In the genomic region with DNA sequence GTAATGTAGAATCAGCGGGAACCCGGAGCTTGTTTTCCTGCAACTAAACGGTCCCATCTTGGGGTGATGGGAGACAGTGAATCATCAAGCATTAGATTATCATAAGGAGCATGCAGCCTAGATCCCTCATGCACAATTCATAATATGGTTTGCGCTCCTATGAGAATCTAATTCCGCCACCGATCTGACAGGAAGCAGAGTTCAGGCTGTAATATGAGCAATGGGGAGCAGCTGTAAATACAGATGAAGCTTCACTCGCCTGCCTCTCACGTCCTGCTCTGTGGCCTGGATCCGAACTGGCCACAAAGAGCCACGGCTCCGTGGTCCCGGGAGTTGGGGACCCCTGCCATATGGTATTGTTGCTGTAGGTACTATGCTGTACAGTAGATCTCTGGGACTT, we compare ENCODE assay signal across 2 cellular contexts.
TF ChIP-seq lines count a peak whose summit lies in the region.

No MANE protein-coding gene starts in this region.

TF ChIP-seq in SK-N-SH, 30 proteins besides CTCF, POLR2A, EP300 and RAD21 (continued from another document):
- TF ChIP-seq USF2 (IDR thresholded peaks at IDR 0.05; ENCODE audit: borderline replicate concordance, low read depth, low read length): no peak
- no peak for TF ChIP-seq GABPA (IDR thresholded peaks at IDR 0.05; ENCODE audit: low read depth)
- no peak for TF ChIP-seq SIN3A (IDR thresholded peaks at IDR 0.05; ENCODE audit: borderline replicate concordance, low read depth, low read length)
- TF ChIP-seq EZH2phosphoT487 (IDR thresholded peaks at IDR 0.05; ENCODE audit: borderline replicate concordance, low read depth): no peak
- no peak for TF ChIP-seq TEAD4 (IDR thresholded peaks at IDR 0.05; ENCODE audit: borderline replicate concordance, insufficient read depth)
- no peak for TF ChIP-seq POLR2AphosphoS5 (IDR thresholded peaks at IDR 0.05; ENCODE audit: low read depth, low read length)

TF ChIP-seq in SK-N-SH treated with all-trans-retinoic acid at 6 μM for 48 hours, 23 proteins besides CTCF, POLR2A, EP300 and RAD21 (continued from another document):
- TF ChIP-seq, protein P1, sequence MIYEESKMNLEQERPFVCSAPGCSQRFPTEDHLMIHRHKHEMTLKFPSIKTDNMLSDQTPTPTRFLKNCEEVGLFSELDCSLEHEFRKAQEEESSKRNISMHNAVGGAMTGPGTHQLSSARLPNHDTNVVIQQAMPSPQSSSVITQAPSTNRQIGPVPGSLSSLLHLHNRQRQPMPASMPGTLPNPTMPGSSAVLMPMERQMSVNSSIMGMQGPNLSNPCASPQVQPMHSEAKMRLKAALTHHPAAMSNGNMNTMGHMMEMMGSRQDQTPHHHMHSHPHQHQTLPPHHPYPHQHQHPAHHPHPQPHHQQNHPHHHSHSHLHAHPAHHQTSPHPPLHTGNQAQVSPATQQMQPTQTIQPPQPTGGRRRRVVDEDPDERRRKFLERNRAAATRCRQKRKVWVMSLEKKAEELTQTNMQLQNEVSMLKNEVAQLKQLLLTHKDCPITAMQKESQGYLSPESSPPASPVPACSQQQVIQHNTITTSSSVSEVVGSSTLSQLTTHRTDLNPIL (CRISPR knock-in tag; IDR thresholded peaks at IDR 0.05; ENCODE audit: low read depth): no peak
- no peak for TF ChIP-seq BACH2 (CRISPR knock-in tag; IDR thresholded peaks at IDR 0.05; ENCODE audit: borderline replicate concordance)
- TF ChIP-seq PPARA (CRISPR knock-in tag; IDR thresholded peaks at IDR 0.05; ENCODE audit: borderline replicate concordance): no peak
- TF ChIP-seq ZNF565 (CRISPR knock-in tag; conservative IDR thresholded peaks at IDR 0.05; ENCODE audit: low read depth): no peak
- no peak for TF ChIP-seq ESRRG (CRISPR knock-in tag; IDR thresholded peaks at IDR 0.05)
- TF ChIP-seq ZNF70 (CRISPR knock-in tag; IDR thresholded peaks at IDR 0.05): no peak
- TF ChIP-seq ZFP3 (CRISPR knock-in tag; IDR thresholded peaks at IDR 0.05): no peak
- TF ChIP-seq OSR1 (CRISPR knock-in tag; IDR thresholded peaks at IDR 0.05): no peak
